ENCODE assay signal across 16 cellular contexts in genomic region chr3:5133239-5133638, GRCh38. TPM values are rescaled to one million over a fixed set of nuclear protein-coding genes. Genes with fewer than 3 reads are reported as not detected.
DNase-seq lines count a peak whose midpoint lies in the region; ATAC-seq and TF ChIP-seq lines count a peak whose summit lies in the region.
"Had no signal": no experiment of that assay in that cellular context is flagged by ENCODE, and none has a peak within 500 bp of the region (broad histone marks: within the 10 kb centered on the region; RNA-seq: fewer than 3 reads in every experiment).

No MANE protein-coding gene starts in this region.

- H3K4ac ChIP-seq in trophoblast cell (ENCODE audit: low read depth, low read length), result peak overlapping the region; percentile 76

- no peaks in the 10 kb centered on the region for H3K27me3 ChIP-seq in trophoblast cell (ENCODE audit: insufficient read depth, low read length)
- H3K27me3 ChIP-seq: cardiac muscle cell had no signal

- H3K79me2 ChIP-seq in trophoblast cell (ENCODE audit: control insufficient read depth, insufficient read depth, low read length, poor library complexity), result peaks cover 17% of the 10 kb centered on the region

- ATAC-seq in activated T-cell treated with anti-CD3 and anti-CD28 coated beads, Interleukin-2, amount 50 U/mL, for 72 hours (replicated peaks in 1 of 2), result no peak
- ATAC-seq in HG03139 (IDR thresholded peaks at IDR 0.05; ENCODE audit: unreplicated experiment), result no peak
- ATAC-seq: Right ventricle myocardium inferior had no signal

- no peak overlapping the region for H3K4me2 ChIP-seq in trophoblast cell (ENCODE audit: low read length)

- H2AFZ ChIP-seq in trophoblast cell (ENCODE audit: insufficient read depth, low read length, poor library complexity), result no peak overlapping the region

- H3K4me3 Mint-ChIP-seq in activated T-cell treated with anti-CD3 and anti-CD28 coated beads, Interleukin-2, amount 50 U/mL, for 72 hours, result no peak overlapping the region
- no peak overlapping the region for H3K4me3 Mint-ChIP-seq in IgD-negative memory B cell
- no peak overlapping the region for H3K4me3 Mint-ChIP-seq in dendritic cell treated with granulocyte-macrophage colony-stimulating factor and Interleukin-4, amounts not matched to agents 40 ng/mL and 50 ng/mL, for 4 days

- whole genome bisulfite sequencing in trophoblast cell (ENCODE audit: extremely low coverage, insufficient coverage, insufficient read length), result no CpG with 5 or more reads among the region's 3 CpGs

- H4K91ac ChIP-seq in trophoblast cell (ENCODE audit: low read depth, low read length), result no peak overlapping the region

- H3K36me3 ChIP-seq in trophoblast cell (ENCODE audit: control insufficient read depth in 1 of 2, insufficient read depth in 2 of 2, low read length in 2 of 2), result peaks cover 0 to 8% of the 10 kb centered on the region in 2 experiments
- H3K36me3 ChIP-seq: cardiac muscle cell had no signal

- H3K27ac ChIP-seq in trophoblast cell (ENCODE audit: low read depth, low read length), result no peak overlapping the region
- H3K27ac ChIP-seq: cardiac muscle cell had no signal

- no peak for TF ChIP-seq CTCF in GM10266 (IDR thresholded peaks at IDR 0.05; ENCODE audit: control insufficient read depth, insufficient read depth, low read depth, missing control alignments)

- no peak overlapping the region for H3K23ac ChIP-seq in trophoblast cell (ENCODE audit: low read length)

- H4K8ac ChIP-seq in trophoblast cell (ENCODE audit: low read depth, low read length), result no peak overlapping the region

- no peaks in the 10 kb centered on the region for H3K9me3 ChIP-seq in trophoblast cell (ENCODE audit: insufficient read depth, low read depth, low read length)

- no peak for DNase-seq in activated T-cell treated with anti-CD3 and anti-CD28 coated beads, Interleukin-2, amount 50 U/mL, for 72 hours
- DNase-seq in activated T-cell treated with anti-CD3 and anti-CD28 coated beads, Interleukin-2, amount 50 U/mL, for 48 hours, result no peak
- DNase-seq in trophoblast cell (no peak), GM10266 (ENCODE audit: extremely low spot score) (no peak), NK-92 (lab: John Stamatoyannopoulos, UW; ENCODE audit: unreplicated experiment) (no peak)
- DNase-seq: effector CD4-positive, alpha-beta T cell; head of caudate nucleus; mesendoderm; NCI-H1930; NCI-H446 treated with DMSO at 0.1 percent for 48 hours; stimulated activated naive CD4-positive, alpha-beta T cell treated with Interleukin-2 at 50 U/mL for 16 hours had no signal

- H2BK5ac ChIP-seq in trophoblast cell (ENCODE audit: low read depth, low read length, poor library complexity), result no peak overlapping the region

- no peaks in the 10 kb centered on the region for H3K9me3 Mint-ChIP-seq in activated T-cell treated with anti-CD3 and anti-CD28 coated beads, Interleukin-2, amount 50 U/mL, for 72 hours
- H3K9me3 Mint-ChIP-seq in IgD-negative memory B cell, result no peaks in the 10 kb centered on the region
- H3K9me3 Mint-ChIP-seq in dendritic cell treated with granulocyte-macrophage colony-stimulating factor and Interleukin-4, amounts not matched to agents 40 ng/mL and 50 ng/mL, for 4 days, result no peaks in the 10 kb centered on the region

- intact Hi-C loops in dendritic cell treated with granulocyte-macrophage colony-stimulating factor and Interleukin-4, amounts not matched to agents 40 ng/mL and 50 ng/mL, for 4 days (cut with micrococcal nuclease), result no loop called here

- H3K4me1 ChIP-seq in trophoblast cell (ENCODE audit: control insufficient read depth in 1 of 2, insufficient read depth in 2 of 2, low read length in 2 of 2), result peaks cover 0 to 2% of the 10 kb centered on the region in 2 experiments

- no peaks in the 10 kb centered on the region for H3K79me1 ChIP-seq in trophoblast cell (ENCODE audit: low read length)

- H3K36me3 Mint-ChIP-seq in activated T-cell treated with anti-CD3 and anti-CD28 coated beads, Interleukin-2, amount 50 U/mL, for 72 hours (ENCODE audit: insufficient read depth in 2 of 2), result peaks cover 2 to 3% of the 10 kb centered on the region in 2 donors
- peaks cover 1% of the 10 kb centered on the region for H3K36me3 Mint-ChIP-seq in IgD-negative memory B cell
- peaks cover 37% of the 10 kb centered on the region for H3K36me3 Mint-ChIP-seq in dendritic cell treated with granulocyte-macrophage colony-stimulating factor and Interleukin-4, amounts not matched to agents 40 ng/mL and 50 ng/mL, for 4 days (ENCODE audit: low read depth)

- H3K4me3 ChIP-seq in trophoblast cell (ENCODE audit: low read depth, low read length), result no peak overlapping the region
- H3K4me3 ChIP-seq: cardiac muscle cell had no signal

- peak overlapping the region; percentile 52 for H3K27ac Mint-ChIP-seq in activated T-cell treated with anti-CD3 and anti-CD28 coated beads, Interleukin-2, amount 50 U/mL, for 72 hours
- H3K27ac Mint-ChIP-seq in IgD-negative memory B cell, result peak overlapping the region; percentile 32 to 74 (median 37)
- peak overlapping the region; percentile 11 for H3K27ac Mint-ChIP-seq in dendritic cell treated with granulocyte-macrophage colony-stimulating factor and Interleukin-4, amounts not matched to agents 40 ng/mL and 50 ng/mL, for 4 days

- H2AK5ac ChIP-seq in trophoblast cell (ENCODE audit: low read length), result no peak overlapping the region

- H4K12ac ChIP-seq in trophoblast cell (ENCODE audit: low read depth, low read length), result no peak overlapping the region

- H2BK120ac ChIP-seq in trophoblast cell (ENCODE audit: insufficient read depth, low read length, poor library complexity), result no peak overlapping the region

- H2BK12ac ChIP-seq in trophoblast cell (ENCODE audit: low read length), result no peak overlapping the region

- H3K4me1 Mint-ChIP-seq in activated T-cell treated with anti-CD3 and anti-CD28 coated beads, Interleukin-2, amount 50 U/mL, for 72 hours (ENCODE audit: low read depth), result peaks cover 46% of the 10 kb centered on the region
- H3K4me1 Mint-ChIP-seq in IgD-negative memory B cell, result peaks cover 31 to 38% (median 34%) of the 10 kb centered on the region in 3 donors
- H3K4me1 Mint-ChIP-seq in dendritic cell treated with granulocyte-macrophage colony-stimulating factor and Interleukin-4, amounts not matched to agents 40 ng/mL and 50 ng/mL, for 4 days (ENCODE audit: low read depth), result peaks cover 77% of the 10 kb centered on the region

- no peak overlapping the region for H3K14ac ChIP-seq in trophoblast cell (ENCODE audit: low read length)

- H3K27me3 Mint-ChIP-seq in activated T-cell treated with anti-CD3 and anti-CD28 coated beads, Interleukin-2, amount 50 U/mL, for 72 hours (ENCODE audit: low read depth), result no peaks in the 10 kb centered on the region
- no peaks in the 10 kb centered on the region for H3K27me3 Mint-ChIP-seq in IgD-negative memory B cell
- H3K27me3 Mint-ChIP-seq in dendritic cell treated with granulocyte-macrophage colony-stimulating factor and Interleukin-4, amounts not matched to agents 40 ng/mL and 50 ng/mL, for 4 days, result no peaks in the 10 kb centered on the region

- H3K18ac ChIP-seq in trophoblast cell (ENCODE audit: low read length), result no peak overlapping the region

- no peak overlapping the region for H3K9ac ChIP-seq in trophoblast cell (ENCODE audit: low read length)

RNA-seq across cellular contexts. Expression of gene ARL8B, which starts 11.1 kb away (rescaled TPM):
- 10 to 100 TPM; 61.3 to 73.6 TPM for total RNA-seq in activated T-cell treated with anti-CD3 and anti-CD28 coated beads, Interleukin-2, amount 50 U/mL, for 72 hours
- polyA plus RNA-seq in IgD-negative memory B cell, result 43.4 TPM
- polyA plus RNA-seq in trophoblast cell (2013), result 143 and 168 TPM in 2 replicates

RNA-seq across cellular contexts. Expression of gene EDEM1, which starts 54.3 kb away (rescaled TPM):
- 100 to 1,000 TPM; 225 to 272 TPM for total RNA-seq in activated T-cell treated with anti-CD3 and anti-CD28 coated beads, Interleukin-2, amount 50 U/mL, for 72 hours
- 58.4 TPM for polyA plus RNA-seq in IgD-negative memory B cell
- 44.8 and 49.1 TPM in 2 replicates for polyA plus RNA-seq in trophoblast cell (2013)
